In the genomic region with DNA sequence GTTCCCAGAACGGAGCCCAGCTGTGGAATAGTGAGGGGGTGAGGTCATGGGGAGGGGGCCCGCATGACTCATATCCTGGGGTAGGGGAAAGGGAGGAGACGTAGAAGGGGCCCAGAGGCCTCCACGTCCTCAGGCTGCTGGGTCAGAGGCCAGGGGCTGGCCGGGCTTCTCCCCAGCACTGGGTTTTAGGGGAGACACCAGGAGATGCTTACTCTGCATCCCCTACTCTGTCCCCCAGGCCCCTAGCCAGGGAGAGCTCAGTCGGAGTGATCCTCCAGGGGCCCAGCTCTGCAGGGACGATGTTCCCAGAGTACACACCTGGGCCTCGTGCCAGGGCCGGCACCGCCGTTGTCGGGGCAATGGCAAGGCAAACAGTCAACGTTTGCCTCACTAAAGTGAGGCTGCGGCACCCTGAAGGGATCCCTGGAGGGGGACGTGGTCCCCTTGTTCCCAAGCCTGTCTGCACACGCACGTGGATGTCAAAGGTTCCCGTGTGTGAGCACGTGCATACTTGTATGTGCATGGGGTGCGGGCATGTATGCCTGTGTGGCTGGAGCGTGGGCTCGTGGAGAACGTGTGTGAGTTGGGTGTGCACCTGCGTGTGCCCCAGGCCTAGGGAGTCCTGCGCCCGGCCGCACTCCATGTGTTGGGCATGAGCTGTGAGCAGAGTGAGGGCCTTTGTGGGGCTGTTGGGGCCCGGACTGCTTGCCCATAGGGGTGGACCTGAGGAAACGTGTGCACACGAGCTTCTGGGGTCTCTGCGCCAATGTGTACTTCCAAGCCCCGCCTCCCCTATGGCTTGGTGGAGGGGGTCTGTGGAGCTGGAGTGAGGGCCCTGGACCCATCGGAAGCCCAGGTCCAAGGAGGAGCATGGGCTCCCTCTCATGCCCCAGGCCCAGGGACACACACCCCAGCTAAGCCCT, we compare ENCODE assay signal across 7 cellular contexts. TPM values are rescaled to one million over a fixed set of nuclear protein-coding genes. Genes with fewer than 3 reads are reported as not detected.
A peak's percentile ranks its signal among the peaks of the same experiment; 100 is the strongest.
DNase-seq lines count a peak whose midpoint lies in the region; ATAC-seq and TF ChIP-seq lines count a peak whose summit lies in the region.
"Had no signal": no experiment of that assay in that cellular context is flagged by ENCODE, and none has a peak within 500 bp of the region (broad histone marks: within the 10 kb centered on the region; RNA-seq: fewer than 3 reads in every experiment).

No MANE protein-coding gene starts in this region.

- H3K36me3 ChIP-seq in stomach = no peaks in the 10 kb centered on the region

- intact Hi-C loops in stomach (cut with DNase I; ENCODE audit: low total_unique reads) = no loop called here
- intact Hi-C loops in left colon (cut with DNase I, micrococcal nuclease) = no loop called here

- TF ChIP-seq CTCF in fibroblast of pulmonary artery (IDR thresholded peaks at IDR 0.05; ENCODE audit: low read length, missing control alignments) (no peak), stomach (IDR thresholded peaks at IDR 0.05) (no peak)

- no peaks in the 10 kb centered on the region for H3K9me3 ChIP-seq in stomach

- peaks cover 0 to 11% (median 0%) of the 10 kb centered on the region in 3 donors for H3K27me3 ChIP-seq in stomach

- ATAC-seq in left colon = no peak

- TF ChIP-seq EP300 in stomach (IDR thresholded peaks at IDR 0.05) = no peak

- TF ChIP-seq POLR2A in stomach (IDR thresholded peaks at IDR 0.05) = no peak

- DNase-seq in NCI-H748 (lab: John Stamatoyannopoulos, UW; ENCODE audit: unreplicated experiment) (peak; percentile 39), NCI-H748 treated with DMSO at 0.1 percent for 48 hours (lab: John Stamatoyannopoulos, UW) (no peak), fibroblast of pulmonary artery (ENCODE audit: low read depth) (peak; percentile 75), stomach (peak; percentile 61), Kasumi-1 (lab: John Stamatoyannopoulos, UW) (no peak), left colon (no peak)
- DNase-seq: ACHN had no signal

- peaks cover 37 to 82% (median 63%) of the 10 kb centered on the region in 4 donors for H3K4me1 ChIP-seq in stomach

- H3K4me3 ChIP-seq in fibroblast of pulmonary artery (replicated peaks; ENCODE audit: low read depth, low read length) (no peak overlapping the region), stomach (peak overlapping the region in 1 of 4 donors; percentile 31)

- 43 to 53% (median 46%) methylated on average over 19 to 33 of the region's 33 CpGs for WGBS in stomach, 5 donors

- H3K27ac ChIP-seq in stomach = peak overlapping the region; percentile 58 to 88 (median 83)

RNA-seq across cellular contexts. Expression of a gene that starts 14.2 kb away (rescaled TPM):
- total RNA-seq in stomach (not detected), left colon (not detected)
- polyA plus RNA-seq in stomach = under 1 TPM in 1 of 3 donors, not detected in 2; 0.03 TPM

RNA-seq across cellular contexts. Expression of a gene that starts 24.6 kb away (rescaled TPM):
- total RNA-seq in stomach = 10 to 100 TPM in 4 of 5 donors, 1 to 10 TPM in 1; 9.8 to 78.8 (median 46.8) TPM
- 100 to 1,000 TPM in 2 of 3 donors, 10 to 100 TPM in 1; 29.0 to 239 (median 155) TPM for polyA plus RNA-seq in stomach
- 10 to 100 TPM in 1 of 2 donors, 1 to 10 TPM in 1; 9.9 to 28.6 TPM for total RNA-seq in left colon

RNA-seq across cellular contexts. Expression of a gene that starts 38.7 kb away (rescaled TPM):
- total RNA-seq in stomach (1 to 10 TPM in 1 of 5 donors, not detected in 4; 7.2 TPM), left colon (under 1 TPM in 1 of 2 donors, not detected in 1; 0.92 TPM)
- 10 to 100 TPM in 2 of 3 donors, under 1 TPM in 1; 0.93 to 23.4 (median 17.0) TPM for polyA plus RNA-seq in stomach

RNA-seq across cellular contexts. Expression of a gene that starts 42.0 kb away (rescaled TPM):
- 1 to 10 TPM in 2 of 5 donors, not detected in 3; 2.3 to 7.2 TPM for total RNA-seq in stomach
- polyA plus RNA-seq in stomach = 10 to 100 TPM in 1 of 3 donors, 1 to 10 TPM in 1, under 1 TPM in 1; 0.75 to 14.5 (median 3.1) TPM
- under 1 TPM in 1 of 2 donors, not detected in 1; 0.73 TPM for total RNA-seq in left colon

RNA-seq across cellular contexts. Expression of a gene that starts 42.7 kb away (rescaled TPM):
- total RNA-seq in stomach = 10 to 100 TPM in 1 of 5 donors, 1 to 10 TPM in 1, under 1 TPM in 3; 0.72 to 13.4 (median 0.92) TPM
- 10 to 100 TPM in 1 of 3 donors, 1 to 10 TPM in 2; 1.7 to 77.3 (median 3.7) TPM for polyA plus RNA-seq in stomach
- total RNA-seq in left colon = 1 to 10 TPM in 1 of 2 donors, under 1 TPM in 1; 0.75 to 4.6 TPM

Comparison
In these comparisons a context has a peak if more than half of its experiments do, and no peak if none do; other contexts are left out.
1. DNase-seq: peak in NCI-H748 (single experiment), fibroblast of pulmonary artery (single experiment) and stomach (single experiment); none in NCI-H748 treated with DMSO at 0.1 percent for 48 hours (single experiment), Kasumi-1 (0 of 2) and left colon (0 of 2).